ENCODE assay signal across 8 cellular contexts in genomic region chr10:87862644-87863101, GRCh38. TPM values are rescaled to one million over a fixed set of nuclear protein-coding genes. Genes with fewer than 3 reads are reported as not detected.
DNase-seq lines count a peak whose midpoint lies in the region; ATAC-seq and TF ChIP-seq lines count a peak whose summit lies in the region.

No MANE protein-coding gene starts in this region.

- H3K4me1 ChIP-seq in right atrium auricular region (peaks cover 0 to 21% of the 10 kb centered on the region in 2 donors), skeletal muscle satellite cell (ENCODE audit: control insufficient read depth, insufficient read depth, low read length) (peaks cover 8% of the 10 kb centered on the region)

- no peaks in the 10 kb centered on the region; the same call in 1 of the 2 replicates for H3K36me3 ChIP-seq in MG63
- H3K36me3 ChIP-seq in right atrium auricular region = no peaks in the 10 kb centered on the region
- H3K36me3 ChIP-seq in skeletal muscle satellite cell (ENCODE audit: insufficient read depth, low read length) = no peaks in the 10 kb centered on the region

- H3K4me2 ChIP-seq in skeletal muscle satellite cell (ENCODE audit: low read length) = peak overlapping the region; percentile 100

- H3K27ac ChIP-seq in right atrium auricular region = peak overlapping the region; percentile 97

- peak overlapping the region; percentile 89 for H3K9ac ChIP-seq in skeletal muscle satellite cell (ENCODE audit: low read depth, low read length)

- no peak for TF ChIP-seq CTCF in right atrium auricular region (IDR thresholded peaks at IDR 0.05)

- H3K9me3 ChIP-seq in MG63 (no peaks in the 10 kb centered on the region), right atrium auricular region (no peaks in the 10 kb centered on the region), skeletal muscle satellite cell (replicated peaks; ENCODE audit: low read length) (no peaks in the 10 kb centered on the region)

- peak; percentile 56 for DNase-seq in NCI-H1092 treated with DMSO at 0.1 percent for 48 hours (lab: John Stamatoyannopoulos, UW)
- DNase-seq in NCI-H1092 (lab: John Stamatoyannopoulos, UW) = no peak
- peak; percentile 35 for DNase-seq in MG63
- DNase-seq in activated naive CD4-positive, alpha-beta T cell treated with Interleukin-2 at 50 U/mL for 16 hours = peak; percentile 77
- DNase-seq in right atrium auricular region (ENCODE audit: low spot score) = no peak
- no peak for DNase-seq in COR-L47 (lab: John Stamatoyannopoulos, UW)

- no peaks in the 10 kb centered on the region for H3K27me3 ChIP-seq in MG63
- no peaks in the 10 kb centered on the region for H3K27me3 ChIP-seq in right atrium auricular region
- H3K27me3 ChIP-seq in skeletal muscle satellite cell (ENCODE audit: control insufficient read depth, insufficient read depth, low read length) = no peaks in the 10 kb centered on the region

- H3K4me3 ChIP-seq in MG63 (peak overlapping the region; percentile 63), right atrium auricular region (peak overlapping the region; percentile 73 to 87), skeletal muscle satellite cell (ENCODE audit: low read length) (peak overlapping the region; percentile 92)

- peak; percentile 14 for ATAC-seq in GM21576 (IDR thresholded peaks at IDR 0.05; ENCODE audit: unreplicated experiment)

RNA-seq across cellular contexts. Expression of gene KLLN, which starts 0.7 kb away (rescaled TPM):
- total RNA-seq in MG63 (2014; rRNA removed; shearing (Covaris generic); ENCODE audit: low replicate concordance) = not detected in 2 replicates
- total RNA-seq in right atrium auricular region = under 1 TPM; 0.28 to 0.56 TPM
- 0.66 and 1.3 TPM in 2 replicates for total RNA-seq in skeletal muscle satellite cell (2012; rRNA removed)

RNA-seq across cellular contexts. Expression of gene PTEN, which starts 0.8 kb away (rescaled TPM):
- total RNA-seq in MG63 (2014; rRNA removed; shearing (Covaris generic); ENCODE audit: low replicate concordance) = 19.6 and 25.0 TPM in 2 replicates
- total RNA-seq in right atrium auricular region = 10 to 100 TPM; 46.5 to 55.9 TPM
- 60.9 and 94.8 TPM in 2 replicates for total RNA-seq in skeletal muscle satellite cell (2012; rRNA removed)

RNA-seq across cellular contexts. Expression of gene ATAD1, which starts 44.6 kb away (rescaled TPM):
- total RNA-seq in MG63 (2014; rRNA removed; shearing (Covaris generic); ENCODE audit: low replicate concordance) = 26.9 and 43.8 TPM in 2 replicates
- total RNA-seq in right atrium auricular region = 10 to 100 TPM; 59.5 to 80.3 TPM
- 39.3 TPM in 2 replicates for total RNA-seq in skeletal muscle satellite cell (2012; rRNA removed)

Comparison
In these comparisons a context has a peak if more than half of its experiments do, and no peak if none do; other contexts are left out.
1. DNase-seq: peak in NCI-H1092 treated with DMSO at 0.1 percent for 48 hours (single experiment), MG63 (single experiment) and activated naive CD4-positive, alpha-beta T cell treated with Interleukin-2 at 50 U/mL for 16 hours (single experiment); none in NCI-H1092 (single experiment), right atrium auricular region (single experiment) and COR-L47 (single experiment).
2. Peak in every context shown above with its lines, with median percentiles within 50 percentile points of each other: H3K4me3 ChIP-seq.